ENCODE assay signal across 8 cellular contexts in genomic region chr5:82100303-82101077, GRCh38.
DNase-seq lines count a peak whose midpoint lies in the region; ATAC-seq and TF ChIP-seq lines count a peak whose summit lies in the region.

No MANE protein-coding gene starts in this region.

- peaks cover 11% of the 10 kb centered on the region for H3K4me1 Mint-ChIP-seq in activated CD8-positive, alpha-beta T cell treated with anti-CD3 and anti-CD28 coated beads, Interleukin-2, amount 10 ng/mL, durations not matched to agents 7 days and 5 days (ENCODE audit: low read depth)
- peaks cover 2 to 12% (median 10%) of the 10 kb centered on the region in 3 donors for H3K4me1 Mint-ChIP-seq in T-cell

- DNase-seq in AML-193 (lab: John Stamatoyannopoulos, UW): peak; percentile 64 to 78
- no peak for DNase-seq in activated CD8-positive, alpha-beta T cell treated with anti-CD3 and anti-CD28 coated beads, Interleukin-2, amount 10 ng/mL, durations not matched to agents 7 days and 5 days
- no peak for DNase-seq in NCI-H1694 (lab: John Stamatoyannopoulos, UW)
- no peak for DNase-seq in stomach
- DNase-seq in HPDE6-E6E7 (ENCODE audit: extremely low spot score): no peak
- DNase-seq in T-cell: no peak

- H3K4me1 ChIP-seq in stomach: no peaks in the 10 kb centered on the region

- ATAC-seq in GM19397 (IDR thresholded peaks at IDR 0.05; ENCODE audit: unreplicated experiment): peak; percentile 89
- ATAC-seq in HG03135 (IDR thresholded peaks at IDR 0.05; ENCODE audit: unreplicated experiment): peak; percentile 99
- ATAC-seq in activated CD8-positive, alpha-beta T cell treated with anti-CD3 and anti-CD28 coated beads, Interleukin-2, amount 10 ng/mL, durations not matched to agents 7 days and 5 days: peak; percentile 68
- no peak for ATAC-seq in T-cell (replicated peaks in 1 of 4)

- TF ChIP-seq POLR2A in stomach (IDR thresholded peaks at IDR 0.05): no peak

- 82 to 95% (median 91%) methylated on average over 2 of the region's 2 CpGs for WGBS in stomach, 5 donors

- no peak overlapping the region for H3K27ac ChIP-seq in stomach

- no peak for TF ChIP-seq CTCF in stomach (IDR thresholded peaks at IDR 0.05)

- intact Hi-C loops in stomach (cut with DNase I; ENCODE audit: low total_unique reads): no loop called here

- H3K36me3 ChIP-seq in stomach: no peaks in the 10 kb centered on the region

- no peak overlapping the region for H3K27ac Mint-ChIP-seq in activated CD8-positive, alpha-beta T cell treated with anti-CD3 and anti-CD28 coated beads, Interleukin-2, amount 10 ng/mL, durations not matched to agents 7 days and 5 days
- no peak overlapping the region for H3K27ac Mint-ChIP-seq in T-cell

- no peaks in the 10 kb centered on the region for H3K36me3 Mint-ChIP-seq in activated CD8-positive, alpha-beta T cell treated with anti-CD3 and anti-CD28 coated beads, Interleukin-2, amount 10 ng/mL, durations not matched to agents 7 days and 5 days (ENCODE audit: low read depth)
- H3K36me3 Mint-ChIP-seq in T-cell: no peaks in the 10 kb centered on the region

- no peaks in the 10 kb centered on the region for H3K9me3 ChIP-seq in stomach

- H3K9me3 Mint-ChIP-seq in activated CD8-positive, alpha-beta T cell treated with anti-CD3 and anti-CD28 coated beads, Interleukin-2, amount 10 ng/mL, durations not matched to agents 7 days and 5 days (ENCODE audit: insufficient read depth): no peaks in the 10 kb centered on the region
- H3K9me3 Mint-ChIP-seq in T-cell: no peaks in the 10 kb centered on the region

- no peaks in the 10 kb centered on the region for H3K27me3 Mint-ChIP-seq in activated CD8-positive, alpha-beta T cell treated with anti-CD3 and anti-CD28 coated beads, Interleukin-2, amount 10 ng/mL, durations not matched to agents 7 days and 5 days (ENCODE audit: low read depth)
- no peaks in the 10 kb centered on the region for H3K27me3 Mint-ChIP-seq in T-cell

- H3K27me3 ChIP-seq in stomach: no peaks in the 10 kb centered on the region

- POLR2A ChIA-PET in activated CD8-positive, alpha-beta T cell treated with anti-CD3 and anti-CD28 coated beads, Interleukin-2, amount 10 ng/mL, durations not matched to agents 7 days and 5 days (lab: Charles Lee): interaction anchor here (0.6 kb wide), 1 partner anchor 226 kb away, joined by 3 read pairs; no protein-coding TSS in a partner anchor
- POLR2A ChIA-PET in T-cell (lab: Charles Lee): interaction anchor here in 1 of 2 donors (0.6 kb wide), 1 partner anchor 197 kb away, joined by 4 read pairs; no protein-coding TSS in a partner anchor

- H3K4me3 Mint-ChIP-seq in activated CD8-positive, alpha-beta T cell treated with anti-CD3 and anti-CD28 coated beads, Interleukin-2, amount 10 ng/mL, durations not matched to agents 7 days and 5 days: no peak overlapping the region
- no peak overlapping the region for H3K4me3 Mint-ChIP-seq in T-cell

- no peak for TF ChIP-seq EP300 in stomach (IDR thresholded peaks at IDR 0.05)

- no peak overlapping the region for H3K4me3 ChIP-seq in stomach

- CTCF ChIA-PET in activated CD8-positive, alpha-beta T cell treated with anti-CD3 and anti-CD28 coated beads, Interleukin-2, amount 10 ng/mL, durations not matched to agents 7 days and 5 days (lab: Charles Lee): no interaction called here
- CTCF ChIA-PET in T-cell (lab: Charles Lee): interaction anchor here in 1 of 2 donors (0.7 kb wide), 1 partner anchor 333 kb away, joined by 3 read pairs; no protein-coding TSS in a partner anchor

Comparison
In these comparisons a context has a peak if more than half of its experiments do, and no peak if none do; other contexts are left out.
1. DNase-seq: peak in AML-193 (2 of 2); none in activated CD8-positive, alpha-beta T cell treated with anti-CD3 and anti-CD28 coated beads, Interleukin-2, amount 10 ng/mL, durations not matched to agents 7 days and 5 days (single experiment), NCI-H1694 (single experiment), stomach (single experiment), HPDE6-E6E7 (single experiment) and T-cell (0 of 34).
2. ATAC-seq: peak in GM19397 (single experiment), HG03135 (single experiment) and activated CD8-positive, alpha-beta T cell treated with anti-CD3 and anti-CD28 coated beads, Interleukin-2, amount 10 ng/mL, durations not matched to agents 7 days and 5 days (single experiment); none in T-cell (0 of 4).